12 cellular contexts compared by ENCODE assay signal in genomic region chr12:95277139-95277538, GRCh38. TPM values are rescaled to one million over a fixed set of nuclear protein-coding genes. Genes with fewer than 3 reads are reported as not detected.
DNase-seq lines count a peak whose midpoint lies in the region; ATAC-seq and TF ChIP-seq lines count a peak whose summit lies in the region.
"Had no signal": no experiment of that assay in that cellular context is flagged by ENCODE, and none has a peak within 500 bp of the region (broad histone marks: within the 10 kb centered on the region; RNA-seq: fewer than 3 reads in every experiment).

No MANE protein-coding gene starts in this region.

- H3K9me3 Mint-ChIP-seq in stimulated activated effector memory CD8-positive, alpha-beta T cell treated with anti-CD3 and anti-CD28 coated beads, Interleukin-12 subunit alpha, Interleukin-12 subunit beta, amount 100 ng/mL, for 72 hours, result no peaks in the 10 kb centered on the region
- H3K9me3 Mint-ChIP-seq: central memory CD8-positive, alpha-beta T cell had no signal

- H3K36me3 ChIP-seq in GM23248 (ENCODE audit: low read depth), result peaks cover 17% of the 10 kb centered on the region
- H3K36me3 ChIP-seq: uterus had no signal

- H3K79me2 ChIP-seq in GM23248 (ENCODE audit: insufficient read depth), result no peaks in the 10 kb centered on the region

- H3K4me1 Mint-ChIP-seq in stimulated activated effector memory CD8-positive, alpha-beta T cell treated with anti-CD3 and anti-CD28 coated beads, Interleukin-12 subunit alpha, Interleukin-12 subunit beta, amount 100 ng/mL, for 72 hours, result no peaks in the 10 kb centered on the region
- H3K4me1 Mint-ChIP-seq: central memory CD8-positive, alpha-beta T cell had no signal

- ATAC-seq in stimulated activated effector memory CD8-positive, alpha-beta T cell treated with anti-CD3 and anti-CD28 coated beads, Interleukin-12 subunit alpha, Interleukin-12 subunit beta, amount 100 ng/mL, for 72 hours, result no peak
- no peak for ATAC-seq in HG03280 (IDR thresholded peaks at IDR 0.05; ENCODE audit: unreplicated experiment)
- ATAC-seq: Right ventricle myocardium inferior had no signal

- H3K4me2 ChIP-seq in GM23248 (ENCODE audit: unreplicated experiment), result peak overlapping the region; percentile 47
- H3K4me2 ChIP-seq: KMS-11 had no signal

- DNase-seq in GM23248, result peak; percentile 82
- DNase-seq in amniotic stem cell (lab: John Stamatoyannopoulos, UW), result peak; percentile 3
- DNase-seq in fibroblast of the aortic adventitia (ENCODE audit: low read depth), result peak; percentile 92
- peak; percentile 47 for DNase-seq in smooth muscle cell of the brain vasculature (ENCODE audit: low read depth, low spot score)
- no peak for DNase-seq in stimulated activated effector memory CD8-positive, alpha-beta T cell treated with anti-CD3 and anti-CD28 coated beads, Interleukin-12 subunit alpha, Interleukin-12 subunit beta, amount 100 ng/mL, for 72 hours (ENCODE audit: low spot score in 2 of 2)
- DNase-seq in GDM1 (lab: John Stamatoyannopoulos, UW), result no peak
- DNase-seq in DMS79 (lab: John Stamatoyannopoulos, UW), result no peak
- DNase-seq: uterus had no signal

- H2AFZ ChIP-seq in GM23248, result no peak overlapping the region

- H3K4me3 ChIP-seq in GM23248 (no peak overlapping the region), fibroblast of the aortic adventitia (ENCODE audit: low read depth, low read length) (no peak overlapping the region)
- H3K4me3 ChIP-seq: uterus had no signal

- in situ Hi-C loops in GM23248 (cut with MboI), result no loop called here

- H3F3A ChIP-seq in GM23248 (ENCODE audit: insufficient read depth), result peaks cover 14% of the 10 kb centered on the region; the same call in 1 of the 2 replicates

- H3K4me3 Mint-ChIP-seq in stimulated activated effector memory CD8-positive, alpha-beta T cell treated with anti-CD3 and anti-CD28 coated beads, Interleukin-12 subunit alpha, Interleukin-12 subunit beta, amount 100 ng/mL, for 72 hours, result no peak overlapping the region
- H3K4me3 Mint-ChIP-seq: central memory CD8-positive, alpha-beta T cell had no signal

- H3K27ac ChIP-seq in GM23248, result peak overlapping the region; percentile 28
- H3K27ac ChIP-seq: KMS-11 had no signal

- no peak overlapping the region for H3K27ac Mint-ChIP-seq in stimulated activated effector memory CD8-positive, alpha-beta T cell treated with anti-CD3 and anti-CD28 coated beads, Interleukin-12 subunit alpha, Interleukin-12 subunit beta, amount 100 ng/mL, for 72 hours

- H3K9me3 ChIP-seq in GM23248 (ENCODE audit: low read depth), result no peaks in the 10 kb centered on the region
- H3K9me3 ChIP-seq: uterus had no signal

- H3K36me3 Mint-ChIP-seq in stimulated activated effector memory CD8-positive, alpha-beta T cell treated with anti-CD3 and anti-CD28 coated beads, Interleukin-12 subunit alpha, Interleukin-12 subunit beta, amount 100 ng/mL, for 72 hours, result peaks cover 85% of the 10 kb centered on the region

- no peaks in the 10 kb centered on the region for H4K20me1 ChIP-seq in GM23248 (ENCODE audit: insufficient read depth)

- peaks cover 12% of the 10 kb centered on the region for H3K4me1 ChIP-seq in GM23248 (ENCODE audit: insufficient read depth)
- H3K4me1 ChIP-seq: uterus had no signal

- no peaks in the 10 kb centered on the region for H3K27me3 ChIP-seq in GM23248 (replicated peaks; ENCODE audit: insufficient read depth)
- H3K27me3 ChIP-seq: uterus had no signal

- no peaks in the 10 kb centered on the region for H3K9me2 ChIP-seq in GM23248 (ENCODE audit: insufficient read depth)

- TF ChIP-seq CTCF in fibroblast of the aortic adventitia (IDR thresholded peaks at IDR 0.05; ENCODE audit: insufficient read depth, low read length), result no peak

- H3K9ac ChIP-seq in GM23248, result no peak overlapping the region
- H3K9ac ChIP-seq: KMS-11 had no signal

- whole genome bisulfite sequencing in GM23248 (ENCODE audit: low coverage in 1 of 2, low lambda C conversion rate in 2 of 2, missing lambda C conversion rate in 2 of 2), 2 experiments, result 0 to 5% methylated on average over 1 of the region's 1 CpG

RNA-seq across cellular contexts. Expression of gene VEZT, which starts 59.5 kb away (rescaled TPM):
- total RNA-seq in GM23248 (2014; rRNA removed; shearing (Covaris generic)), result 40.2 and 49.6 TPM in 2 replicates
- 36.3 and 36.9 TPM in 2 replicates for polyA plus RNA-seq in GM23248 (2016; fragmentation: Nextera tagmentation; extraction: Ambion mirVana)
- total RNA-seq in fibroblast of the aortic adventitia (ENCODE audit: low replicate concordance), result 31.4 and 98.6 TPM in 2 replicates

RNA-seq across cellular contexts. Expression of gene FGD6, which starts 59.9 kb away (rescaled TPM):
- 5.9 and 6.4 TPM in 2 replicates for total RNA-seq in GM23248 (2014; rRNA removed; shearing (Covaris generic))
- 3.0 and 3.2 TPM in 2 replicates for polyA plus RNA-seq in GM23248 (2016; fragmentation: Nextera tagmentation; extraction: Ambion mirVana)
- total RNA-seq in fibroblast of the aortic adventitia (ENCODE audit: low replicate concordance), result 12.5 and 13.1 TPM in 2 replicates

Comparison
In these comparisons a context has a peak if more than half of its experiments do, and no peak if none do; other contexts are left out.
1. DNase-seq: peak in GM23248 (single experiment), amniotic stem cell (single experiment), fibroblast of the aortic adventitia (single experiment) and smooth muscle cell of the brain vasculature (single experiment); none in stimulated activated effector memory CD8-positive, alpha-beta T cell treated with anti-CD3 and anti-CD28 coated beads, Interleukin-12 subunit alpha, Interleukin-12 subunit beta, amount 100 ng/mL, for 72 hours (0 of 2), GDM1 (single experiment) and DMS79 (single experiment).